ENCODE assay signal across 22 cellular contexts in the genomic region with DNA sequence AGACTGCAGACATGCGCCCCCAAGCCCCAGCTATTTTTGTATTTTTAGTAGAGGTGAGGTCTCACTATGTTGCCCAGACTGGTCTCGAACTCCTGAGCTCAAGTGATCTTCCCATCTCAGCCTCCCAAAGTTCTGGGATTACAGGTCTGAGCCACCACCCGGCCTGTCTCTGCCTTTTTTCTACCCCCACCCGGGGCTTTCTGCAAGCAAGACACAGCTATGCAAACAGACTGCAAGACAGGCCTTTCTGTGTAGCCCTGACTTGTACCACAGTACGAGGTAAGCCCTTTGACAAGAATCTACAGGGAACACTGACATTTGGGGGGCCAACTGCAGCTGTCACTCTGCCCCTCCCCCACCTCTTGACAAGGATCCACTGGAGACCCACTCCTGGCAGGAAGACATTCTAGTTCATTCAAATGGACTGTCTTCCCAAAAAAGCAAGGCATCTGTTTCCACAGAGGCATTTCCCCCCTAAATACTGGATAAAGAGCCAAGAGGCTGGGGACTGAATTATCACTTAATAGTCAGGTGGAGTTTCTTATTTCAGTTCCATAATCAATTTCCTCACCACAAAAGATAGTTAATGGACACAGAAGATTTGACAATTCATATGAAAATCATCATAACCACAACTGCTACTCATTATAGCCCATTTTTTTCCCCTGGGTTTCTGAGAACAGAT.
A peak's percentile ranks its signal among the peaks of the same experiment; 100 is the strongest.
DNase-seq lines count a peak whose midpoint lies in the region; ATAC-seq, FAIRE-seq and TF ChIP-seq lines count a peak whose summit lies in the region.
"Had no signal": no experiment of that assay in that cellular context is flagged by ENCODE, and none has a peak within 500 bp of the region (broad histone marks: within the 10 kb centered on the region; RNA-seq: fewer than 3 reads in every experiment).

No MANE protein-coding gene starts in this region.

- no peak for TF ChIP-seq CTCF in A549 (IDR thresholded peaks at IDR 0.05)

- H3K27me3 Mint-ChIP-seq in activated naive CD8-positive, alpha-beta T cell treated with anti-CD3 and anti-CD28 coated beads for 36 hours, result peaks cover 3% of the 10 kb centered on the region
- H3K27me3 Mint-ChIP-seq: CD8-positive, alpha-beta memory T cell had no signal

- WGBS in A549 (ENCODE audit: missing lambda C conversion rate), result 68% methylated on average over 5 of the region's 5 CpGs

- POLR2A ChIA-PET in A549 (lab: Yijun Ruan, JAX), result no interaction called here

- H3K4me3 ChIP-seq in A549, result no peak overlapping the region
- H3K4me3 ChIP-seq: colonic mucosa had no signal

- ATAC-seq in A549, result no peak
- ATAC-seq in GM18861 (IDR thresholded peaks at IDR 0.05; ENCODE audit: unreplicated experiment), result peak; percentile 29
- ATAC-seq in HG02981 (IDR thresholded peaks at IDR 0.05; ENCODE audit: unreplicated experiment), result peak; percentile 26
- ATAC-seq in HG03521 (IDR thresholded peaks at IDR 0.05; ENCODE audit: unreplicated experiment), result no peak
- ATAC-seq: left colon, Right ventricle myocardium inferior, sciatic nerve, T-cell had no signal

- DNase-seq in A549 (ENCODE audit: low read depth in 1 of 2, low spot score in 1 of 2), result no peak
- no peak for DNase-seq in activated naive CD8-positive, alpha-beta T cell treated with anti-CD3 and anti-CD28 coated beads for 36 hours
- DNase-seq in activated CD8-positive, alpha-beta memory T cell treated with anti-CD3 and anti-CD28 coated beads for 24 hours, result no peak
- no peak for DNase-seq in amniotic stem cell (lab: John Stamatoyannopoulos, UW)
- DNase-seq in posterior vena cava (ENCODE audit: low spot score), result no peak
- DNase-seq: activated CD4-positive, CD25-positive, alpha-beta regulatory T cell; activated naive CD4-positive, alpha-beta T cell treated with Interleukin-2 at 50 U/mL for 16 hours; CD8-positive, alpha-beta memory T cell; colonic mucosa; foreskin melanocyte; left colon; MM.1S; NCI-H187; nucleus accumbens; stimulated activated CD4-positive, alpha-beta T cell treated with anti-CD3 and anti-CD28 coated beads, Interleukin-1b, Interleukin-23, amount 100 ng/mL, for 48 hours; T-cell had no signal

- FAIRE-seq in A549 (lab: Jason Lieb, UNC), result no peak
- FAIRE-seq: endothelial cell of umbilical vein had no signal

- CTCF ChIA-PET in A549 (lab: Yijun Ruan, JAX), result interaction anchor here (0.8 to 4.8 kb wide), 2 partner anchors 65 to 75 kb away, joined by 3 to 16 read pairs; no protein-coding TSS in a partner anchor

- H3K4me1 ChIP-seq in A549, result peaks cover 69% of the 10 kb centered on the region
- H3K4me1 ChIP-seq: colonic mucosa had no signal

- no peak for TF ChIP-seq EP300 in A549 (IDR thresholded peaks at IDR 0.05)

- no peak for TF ChIP-seq RAD21 in A549 (conservative IDR thresholded peaks at IDR 0.05 in 1 of 2, IDR thresholded peaks at IDR 0.05 in 1 of 2)

- no peak overlapping the region for H3K4me3 Mint-ChIP-seq in activated naive CD8-positive, alpha-beta T cell treated with anti-CD3 and anti-CD28 coated beads for 36 hours
- H3K4me3 Mint-ChIP-seq: CD8-positive, alpha-beta memory T cell; T-cell had no signal

- H3K4me2 ChIP-seq in A549, result no peak overlapping the region

- no peaks in the 10 kb centered on the region for H3K9me3 Mint-ChIP-seq in activated naive CD8-positive, alpha-beta T cell treated with anti-CD3 and anti-CD28 coated beads for 36 hours
- H3K9me3 Mint-ChIP-seq: CD8-positive, alpha-beta memory T cell; T-cell had no signal

- intact Hi-C loops in posterior vena cava (cut with DNase I), result loop anchor here in 1 of 2 donors (1.0 kb wide), 1 partner anchor 25 kb away; no protein-coding TSS in a partner anchor

- no peaks in the 10 kb centered on the region for H3K36me3 Mint-ChIP-seq in activated naive CD8-positive, alpha-beta T cell treated with anti-CD3 and anti-CD28 coated beads for 36 hours
- H3K36me3 Mint-ChIP-seq: CD8-positive, alpha-beta memory T cell; T-cell had no signal

- TF ChIP-seq POLR2A in A549 (IDR thresholded peaks at IDR 0.05; ENCODE audit: low read length), result no peak

- no peaks in the 10 kb centered on the region for H3K9me3 ChIP-seq in A549
- H3K9me3 ChIP-seq: colonic mucosa had no signal

- peak overlapping the region; percentile 25 to 72; a peak in 4 of 6 replicates for H3K27ac ChIP-seq in A549
- H3K27ac ChIP-seq: colonic mucosa had no signal

- H3K4me1 Mint-ChIP-seq in activated naive CD8-positive, alpha-beta T cell treated with anti-CD3 and anti-CD28 coated beads for 36 hours, result peaks cover 65% of the 10 kb centered on the region

- peak overlapping the region; percentile 60 for H3K27ac Mint-ChIP-seq in activated naive CD8-positive, alpha-beta T cell treated with anti-CD3 and anti-CD28 coated beads for 36 hours
- H3K27ac Mint-ChIP-seq: CD8-positive, alpha-beta memory T cell; T-cell had no signal

TF ChIP-seq in A549, 52 proteins besides CTCF, POLR2A, EP300 and RAD21:
- TF ChIP-seq ZSCAN20 (CRISPR knock-in tag; IDR thresholded peaks at IDR 0.05) (no peak), HOXB5 (CRISPR knock-in tag; IDR thresholded peaks at IDR 0.05) (no peak), EHMT2 (IDR thresholded peaks at IDR 0.05; ENCODE audit: low read depth) (no peak), RFX5 (IDR thresholded peaks at IDR 0.05) (no peak), TFCP2L1 (CRISPR knock-in tag; IDR thresholded peaks at IDR 0.05) (no peak), RCOR1 (IDR thresholded peaks at IDR 0.05; ENCODE audit: low read depth, low read length) (no peak), CBX2 (IDR thresholded peaks at IDR 0.05; ENCODE audit: borderline replicate concordance, low read depth) (no peak), FOSB (CRISPR knock-in tag; IDR thresholded peaks at IDR 0.05) (no peak), NR3C1 (IDR thresholded peaks at IDR 0.05) (no peak), ZNF302 (CRISPR knock-in tag; IDR thresholded peaks at IDR 0.05) (no peak), ESRRA (IDR thresholded peaks at IDR 0.05; ENCODE audit: borderline replicate concordance, low read length) (no peak), PHF8 (IDR thresholded peaks at IDR 0.05; ENCODE audit: borderline replicate concordance, low read depth) (no peak), RNF2 (IDR thresholded peaks at IDR 0.05; ENCODE audit: borderline replicate concordance, low read depth) (no peak), SMC3 (IDR thresholded peaks at IDR 0.05) (no peak)
- TF ChIP-seq, protein P1, sequence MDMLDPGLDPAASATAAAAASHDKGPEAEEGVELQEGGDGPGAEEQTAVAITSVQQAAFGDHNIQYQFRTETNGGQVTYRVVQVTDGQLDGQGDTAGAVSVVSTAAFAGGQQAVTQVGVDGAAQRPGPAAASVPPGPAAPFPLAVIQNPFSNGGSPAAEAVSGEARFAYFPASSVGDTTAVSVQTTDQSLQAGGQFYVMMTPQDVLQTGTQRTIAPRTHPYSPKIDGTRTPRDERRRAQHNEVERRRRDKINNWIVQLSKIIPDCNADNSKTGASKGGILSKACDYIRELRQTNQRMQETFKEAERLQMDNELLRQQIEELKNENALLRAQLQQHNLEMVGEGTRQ (IDR thresholded peaks at IDR 0.05), result no peak
- TF ChIP-seq, protein P2, sequence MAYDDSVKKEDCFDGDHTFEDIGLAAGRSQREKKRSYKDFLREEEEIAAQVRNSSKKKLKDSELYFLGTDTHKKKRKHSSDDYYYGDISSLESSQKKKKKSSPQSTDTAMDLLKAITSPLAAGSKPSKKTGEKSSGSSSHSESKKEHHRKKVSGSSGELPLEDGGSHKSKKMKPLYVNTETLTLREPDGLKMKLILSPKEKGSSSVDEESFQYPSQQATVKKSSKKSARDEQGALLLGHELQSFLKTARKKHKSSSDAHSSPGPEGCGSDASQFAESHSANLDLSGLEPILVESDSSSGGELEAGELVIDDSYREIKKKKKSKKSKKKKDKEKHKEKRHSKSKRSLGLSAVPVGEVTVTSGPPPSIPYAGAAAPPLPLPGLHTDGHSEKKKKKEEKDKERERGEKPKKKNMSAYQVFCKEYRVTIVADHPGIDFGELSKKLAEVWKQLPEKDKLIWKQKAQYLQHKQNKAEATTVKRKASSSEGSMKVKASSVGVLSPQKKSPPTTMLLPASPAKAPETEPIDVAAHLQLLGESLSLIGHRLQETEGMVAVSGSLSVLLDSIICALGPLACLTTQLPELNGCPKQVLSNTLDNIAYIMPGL (CRISPR knock-in tag; IDR thresholded peaks at IDR 0.05; ENCODE audit: borderline replicate concordance), result no peak
- TF ChIP-seq, protein P3, sequence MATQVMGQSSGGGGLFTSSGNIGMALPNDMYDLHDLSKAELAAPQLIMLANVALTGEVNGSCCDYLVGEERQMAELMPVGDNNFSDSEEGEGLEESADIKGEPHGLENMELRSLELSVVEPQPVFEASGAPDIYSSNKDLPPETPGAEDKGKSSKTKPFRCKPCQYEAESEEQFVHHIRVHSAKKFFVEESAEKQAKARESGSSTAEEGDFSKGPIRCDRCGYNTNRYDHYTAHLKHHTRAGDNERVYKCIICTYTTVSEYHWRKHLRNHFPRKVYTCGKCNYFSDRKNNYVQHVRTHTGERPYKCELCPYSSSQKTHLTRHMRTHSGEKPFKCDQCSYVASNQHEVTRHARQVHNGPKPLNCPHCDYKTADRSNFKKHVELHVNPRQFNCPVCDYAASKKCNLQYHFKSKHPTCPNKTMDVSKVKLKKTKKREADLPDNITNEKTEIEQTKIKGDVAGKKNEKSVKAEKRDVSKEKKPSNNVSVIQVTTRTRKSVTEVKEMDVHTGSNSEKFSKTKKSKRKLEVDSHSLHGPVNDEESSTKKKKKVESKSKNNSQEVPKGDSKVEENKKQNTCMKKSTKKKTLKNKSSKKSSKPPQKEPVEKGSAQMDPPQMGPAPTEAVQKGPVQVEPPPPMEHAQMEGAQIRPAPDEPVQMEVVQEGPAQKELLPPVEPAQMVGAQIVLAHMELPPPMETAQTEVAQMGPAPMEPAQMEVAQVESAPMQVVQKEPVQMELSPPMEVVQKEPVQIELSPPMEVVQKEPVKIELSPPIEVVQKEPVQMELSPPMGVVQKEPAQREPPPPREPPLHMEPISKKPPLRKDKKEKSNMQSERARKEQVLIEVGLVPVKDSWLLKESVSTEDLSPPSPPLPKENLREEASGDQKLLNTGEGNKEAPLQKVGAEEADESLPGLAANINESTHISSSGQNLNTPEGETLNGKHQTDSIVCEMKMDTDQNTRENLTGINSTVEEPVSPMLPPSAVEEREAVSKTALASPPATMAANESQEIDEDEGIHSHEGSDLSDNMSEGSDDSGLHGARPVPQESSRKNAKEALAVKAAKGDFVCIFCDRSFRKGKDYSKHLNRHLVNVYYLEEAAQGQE (IDR thresholded peaks at IDR 0.05), result no peak

Comparison
In these comparisons a context has a peak if more than half of its experiments do, and no peak if none do; other contexts are left out.
1. ATAC-seq: peak in GM18861 (single experiment) and HG02981 (single experiment); none in A549 (0 of 2) and HG03521 (single experiment).